Comparison of ENCODE assay signal across 19 cellular contexts in the genomic region with DNA sequence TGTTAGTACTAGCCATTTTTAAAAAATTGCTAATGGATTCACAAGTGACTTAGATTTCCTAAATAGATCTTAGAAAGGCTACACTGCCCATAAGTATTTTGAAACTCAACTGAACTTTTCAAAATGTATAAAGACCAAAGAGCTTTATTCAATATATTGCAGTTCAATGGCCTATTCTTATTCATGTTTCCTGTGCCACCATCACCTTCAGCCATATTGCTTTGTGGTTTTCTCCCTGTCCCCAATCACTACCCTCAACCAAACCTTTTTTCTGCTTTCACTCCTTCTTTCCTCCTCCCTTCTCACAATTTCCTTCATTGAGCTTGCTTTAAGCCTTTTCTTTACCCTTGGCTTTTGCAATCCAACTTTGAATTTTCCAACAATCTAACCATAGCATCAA.
A peak's percentile ranks its signal among the peaks of the same experiment; 100 is the strongest.
DNase-seq lines count a peak whose midpoint lies in the region; ATAC-seq and TF ChIP-seq lines count a peak whose summit lies in the region.
"Had no signal": no experiment of that assay in that cellular context is flagged by ENCODE, and none has a peak within 500 bp of the region (broad histone marks: within the 10 kb centered on the region; RNA-seq: fewer than 3 reads in every experiment).

No MANE protein-coding gene starts in this region.

- peaks cover 33 to 44% (median 35%) of the 10 kb centered on the region in 4 donors for H3K4me1 Mint-ChIP-seq in CD4-positive, CD25-positive, alpha-beta regulatory T cell
- peaks cover 28% of the 10 kb centered on the region for H3K4me1 Mint-ChIP-seq in CD4-positive, alpha-beta T cell (ENCODE audit: low read depth)
- H3K4me1 Mint-ChIP-seq in IgD-negative memory B cell (peaks cover 7 to 14% (median 12%) of the 10 kb centered on the region in 3 donors), memory B cell (peaks cover 6% of the 10 kb centered on the region)

- H3K27me3 ChIP-seq in CD4-positive, CD25-positive, alpha-beta regulatory T cell (ENCODE audit: control insufficient read depth, insufficient read depth, low read length): no peaks in the 10 kb centered on the region
- no peaks in the 10 kb centered on the region for H3K27me3 ChIP-seq in CD4-positive, alpha-beta T cell (ENCODE audit: control insufficient read depth, insufficient read depth, low read length)
- H3K27me3 ChIP-seq: SJSA1 had no signal

- H3K36me3 Mint-ChIP-seq in CD4-positive, CD25-positive, alpha-beta regulatory T cell: peaks cover 41% of the 10 kb centered on the region
- H3K36me3 Mint-ChIP-seq in CD4-positive, alpha-beta T cell (ENCODE audit: low read depth): peaks cover 30% of the 10 kb centered on the region
- peaks cover 11% of the 10 kb centered on the region for H3K36me3 Mint-ChIP-seq in IgD-negative memory B cell
- H3K36me3 Mint-ChIP-seq in memory B cell: peaks cover 25% of the 10 kb centered on the region

- intact Hi-C loops in CD4-positive, alpha-beta T cell (cut with DNase I, micrococcal nuclease): no loop called here

- ATAC-seq in CD4-positive, CD25-positive, alpha-beta regulatory T cell (ENCODE audit: low read depth in 2 of 2): no peak
- ATAC-seq in CD4-positive, alpha-beta T cell (ENCODE audit: poor library complexity): no peak
- ATAC-seq in memory B cell (ENCODE audit: low read depth) (no peak), HG03520 (IDR thresholded peaks at IDR 0.05; ENCODE audit: unreplicated experiment) (no peak)
- ATAC-seq: HCT116, Right ventricle myocardium inferior had no signal

- peaks cover 49% of the 10 kb centered on the region for H3K36me3 ChIP-seq in CD4-positive, CD25-positive, alpha-beta regulatory T cell (ENCODE audit: control insufficient read depth, insufficient read depth, low read length)

- no peaks in the 10 kb centered on the region for H3K9me3 Mint-ChIP-seq in CD4-positive, CD25-positive, alpha-beta regulatory T cell
- H3K9me3 Mint-ChIP-seq in CD4-positive, alpha-beta T cell: no peaks in the 10 kb centered on the region
- H3K9me3 Mint-ChIP-seq in IgD-negative memory B cell (no peaks in the 10 kb centered on the region), memory B cell (no peaks in the 10 kb centered on the region)
- H3K9me3 Mint-ChIP-seq: CD8-positive, alpha-beta memory T cell had no signal

- POLR2A ChIA-PET in CD4-positive, alpha-beta T cell (lab: Charles Lee): interaction anchor here (1.6 kb wide), 1 partner anchor 252 kb away, joined by 5 read pairs; no protein-coding TSS in a partner anchor

- H3K4me3 ChIP-seq in CD4-positive, CD25-positive, alpha-beta regulatory T cell (ENCODE audit: low read depth, low read length): no peak overlapping the region
- H3K4me3 ChIP-seq: SJSA1 had no signal

- no peak overlapping the region for H3K4me3 Mint-ChIP-seq in CD4-positive, CD25-positive, alpha-beta regulatory T cell
- no peak overlapping the region for H3K4me3 Mint-ChIP-seq in CD4-positive, alpha-beta T cell
- H3K4me3 Mint-ChIP-seq in IgD-negative memory B cell: no peak overlapping the region
- H3K4me3 Mint-ChIP-seq in memory B cell: no peak overlapping the region
- H3K4me3 Mint-ChIP-seq: CD8-positive, alpha-beta memory T cell had no signal

- H3K27ac ChIP-seq in CD4-positive, CD25-positive, alpha-beta regulatory T cell (ENCODE audit: insufficient read depth, low read length, poor library complexity, severe bottlenecking): no peak overlapping the region
- no peak overlapping the region for H3K27ac ChIP-seq in CD4-positive, alpha-beta T cell (ENCODE audit: low read depth, low read length)
- H3K27ac ChIP-seq: SJSA1 had no signal

- CTCF ChIA-PET in CD4-positive, alpha-beta T cell (lab: Charles Lee): no interaction called here

- no peaks in the 10 kb centered on the region for H3K9me3 ChIP-seq in CD4-positive, CD25-positive, alpha-beta regulatory T cell (ENCODE audit: control insufficient read depth in 2 of 2, low read length in 2 of 2)
- H3K9me3 ChIP-seq in CD4-positive, alpha-beta T cell (ENCODE audit: control insufficient read depth, low read length): no peaks in the 10 kb centered on the region
- H3K9me3 ChIP-seq: SJSA1 had no signal

- peak overlapping the region in 2 of 3 donors; percentile 0 to 8 for H3K27ac Mint-ChIP-seq in CD4-positive, CD25-positive, alpha-beta regulatory T cell
- H3K27ac Mint-ChIP-seq in CD4-positive, alpha-beta T cell: peak overlapping the region; percentile 5
- H3K27ac Mint-ChIP-seq in IgD-negative memory B cell (peak overlapping the region in 2 of 3 donors; percentile 39 to 88), memory B cell (peak overlapping the region; percentile 10)

- no peaks in the 10 kb centered on the region for H3K27me3 Mint-ChIP-seq in CD4-positive, CD25-positive, alpha-beta regulatory T cell
- no peaks in the 10 kb centered on the region for H3K27me3 Mint-ChIP-seq in CD4-positive, alpha-beta T cell
- H3K27me3 Mint-ChIP-seq in IgD-negative memory B cell: no peaks in the 10 kb centered on the region
- H3K27me3 Mint-ChIP-seq in memory B cell: no peaks in the 10 kb centered on the region
- H3K27me3 Mint-ChIP-seq: CD8-positive, alpha-beta memory T cell had no signal

- H3K4me1 ChIP-seq in CD4-positive, CD25-positive, alpha-beta regulatory T cell (ENCODE audit: control insufficient read depth, insufficient read depth, low read length, poor library complexity, severe bottlenecking): no peaks in the 10 kb centered on the region
- H3K4me1 ChIP-seq: SJSA1 had no signal

- no peak for TF ChIP-seq CTCF in CD4-positive, alpha-beta T cell (IDR thresholded peaks at IDR 0.05)

- DNase-seq in CD4-positive, CD25-positive, alpha-beta regulatory T cell: no peak
- DNase-seq in CD4-positive, alpha-beta T cell: no peak
- DNase-seq in memory B cell (ENCODE audit: low spot score in 2 of 2) (no peak), NCI-H526 treated with DMSO at 0.1 percent for 48 hours (lab: John Stamatoyannopoulos, UW) (no peak)
- DNase-seq in effector CD8-positive, alpha-beta T cell (lab: John Stamatoyannopoulos, UW): no peak
- DNase-seq: Calu3; CD8-positive, alpha-beta memory T cell; DMS153; GOT3; IMR-90; NCI-H1694 treated with DMSO at 0.1 percent for 48 hours; NCI-H2081 treated with DMSO at 0.1 percent for 48 hours; NCI-H446; NCI-H526 had no signal

Comparison
In these comparisons a context has a peak if more than half of its experiments do, and no peak if none do; other contexts are left out.
1. H3K27ac Mint-ChIP-seq: peak in every context shown above with its lines; median percentile 64 in IgD-negative memory B cell; 10 in memory B cell; 5 in CD4-positive, alpha-beta T cell; 4 in CD4-positive, CD25-positive, alpha-beta regulatory T cell.